8 cellular contexts compared by ENCODE assay signal in genomic region chr11:125348704-125349635, GRCh38.
DNase-seq lines count a peak whose midpoint lies in the region; ATAC-seq, FAIRE-seq and TF ChIP-seq lines count a peak whose summit lies in the region.

No MANE protein-coding gene starts in this region.

- TF ChIP-seq CTCF in astrocyte (IDR thresholded peaks at IDR 0.05; ENCODE audit: insufficient read depth, low read depth, low read length) = peak; percentile 83

- H3K27ac Mint-ChIP-seq in astrocyte (ENCODE audit: unreplicated experiment) = peak overlapping the region; percentile 93

- no peaks in the 10 kb centered on the region for H4K20me1 ChIP-seq in astrocyte (ENCODE audit: insufficient read depth, low read length)

- H3K27me3 Mint-ChIP-seq in astrocyte (ENCODE audit: low read depth, unreplicated experiment) = no peaks in the 10 kb centered on the region

- peak overlapping the region; percentile 20 for H3K4me3 Mint-ChIP-seq in astrocyte (ENCODE audit: unreplicated experiment)

- H3K4me3 ChIP-seq in astrocyte (ENCODE audit: insufficient read depth, low read depth, low read length) = no peak overlapping the region

- H3K27me3 ChIP-seq in astrocyte (ENCODE audit: insufficient read depth, low read length) = no peaks in the 10 kb centered on the region

- H3K4me1 ChIP-seq in astrocyte (ENCODE audit: insufficient read depth, low read length) = peaks cover 26% of the 10 kb centered on the region

- no peak overlapping the region for H3K4me2 ChIP-seq in astrocyte (ENCODE audit: low read length)

- H3K27ac ChIP-seq in astrocyte (ENCODE audit: low read depth, low read length) = no peak overlapping the region

- in situ Hi-C loops in SK-MEL-5 (cut with HindIII; ENCODE audit: low pct_unique_long_range_greater_than_20kb, low sequenced_read_pairs) = no loop called here

- no peaks in the 10 kb centered on the region for H3K36me3 ChIP-seq in astrocyte (ENCODE audit: insufficient read depth, low read length)

- peaks cover 7% of the 10 kb centered on the region for H3K36me3 Mint-ChIP-seq in astrocyte (ENCODE audit: low read depth, unreplicated experiment)

- no peaks in the 10 kb centered on the region for H3K9me3 ChIP-seq in astrocyte (ENCODE audit: insufficient read depth, low read depth, low read length)

- DNase-seq in EL = peak; percentile 36
- peak; percentile 53 for DNase-seq in SK-MEL-5 (ENCODE audit: low read depth, low spot score)
- peak; percentile 9 for DNase-seq in astrocyte (ENCODE audit: low read depth)
- peak; percentile 86 for DNase-seq in iPS-NIHi7 (ENCODE audit: extremely low spot score)
- DNase-seq in stimulated activated CD4-positive, alpha-beta T cell treated with anti-CD3 and anti-CD28 coated beads, Interleukin-1b, Interleukin-23, amount 100 ng/mL, for 24 hours (ENCODE audit: low read depth in 4 of 4, low spot score in 1 of 4) = peak; percentile 3 to 20 (median 7)
- no peak for DNase-seq in NK-92 treated with Interleukin-12 subunit alpha and Interleukin-12 subunit beta, amount 100 ng/mL, for 24 hours (lab: John Stamatoyannopoulos, UW)

- ATAC-seq in HG02798 (IDR thresholded peaks at IDR 0.05; ENCODE audit: poor library complexity, unreplicated experiment) (peak; percentile 60), HG03460 (IDR thresholded peaks at IDR 0.05; ENCODE audit: unreplicated experiment) (no peak)

- H3K4me1 Mint-ChIP-seq in astrocyte (ENCODE audit: low read depth, unreplicated experiment) = peaks cover 66% of the 10 kb centered on the region

- FAIRE-seq in astrocyte (lab: Jason Lieb, UNC) = no peak

- H3K9me3 Mint-ChIP-seq in astrocyte (ENCODE audit: unreplicated experiment) = no peaks in the 10 kb centered on the region

- no peak overlapping the region for H2AFZ ChIP-seq in astrocyte (ENCODE audit: low read depth, low read length)

- H3K9ac ChIP-seq in astrocyte (ENCODE audit: low read length) = no peak overlapping the region

- H3K79me2 ChIP-seq in astrocyte (ENCODE audit: insufficient read depth, low read length) = no peaks in the 10 kb centered on the region
